Comparison of ENCODE assay signal across 29 cellular contexts in the genomic region with DNA sequence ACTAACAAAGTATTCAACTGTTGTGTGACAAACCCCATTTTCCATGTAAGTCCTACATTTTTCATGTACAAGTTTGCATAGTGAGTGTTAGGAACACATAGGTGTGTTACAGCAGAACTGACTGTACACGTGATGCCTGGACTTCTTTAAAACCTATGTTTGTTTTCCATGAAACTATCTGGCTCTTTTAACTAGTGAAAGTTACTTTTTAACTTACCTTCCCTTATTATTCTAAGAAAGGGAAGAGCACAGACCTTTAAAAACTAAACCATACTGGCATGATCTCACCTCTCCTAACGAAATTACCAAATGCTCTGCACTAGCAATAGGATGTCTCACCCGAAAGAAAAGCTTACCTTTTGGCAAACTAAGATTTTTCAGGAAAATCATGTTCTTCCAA.
"Had no signal": no experiment of that assay in that cellular context is flagged by ENCODE, and none has a peak within 500 bp of the region (broad histone marks: within the 10 kb centered on the region; RNA-seq: fewer than 3 reads in every experiment).

No MANE protein-coding gene starts in this region.

- ATAC-seq: heart right ventricle; lower lobe of right lung; natural killer cell; sciatic nerve; stimulated activated naive CD8-positive, alpha-beta T cell treated with anti-CD3 and anti-CD28 coated beads, Interleukin-15, amount 100 ng/mL, for 72 hours; upper lobe of right lung had no signal

- DNase-seq: colonic mucosa; effector memory CD4-positive, alpha-beta T cell; erythroblast; esophagus squamous epithelium; foreskin melanocyte; glutamatergic neuron; heart right ventricle; hypothalamus; immature natural killer cell; islet precursor cell; left ventricle myocardium inferior; lower lobe of right lung; natural killer cell; pancreas; stimulated activated CD4-positive, alpha-beta T cell treated with anti-CD3 and anti-CD28 coated beads, Interleukin-12 subunit alpha, Interleukin-12 subunit beta, amount 100 ng/mL, for 4 hours; stimulated activated CD4-positive, alpha-beta T cell treated with anti-CD3 and anti-CD28 coated beads, Interleukin-1b, Interleukin-23, amount 100 ng/mL, for 48 hours; stimulated activated CD4-positive, alpha-beta T cell treated with anti-CD3 and anti-CD28 coated beads, Interleukin-4, amount 100 ng/mL, for 1 hour; stimulated activated CD8-positive, alpha-beta memory T cell treated with anti-CD3 and anti-CD28 coated beads, Interleukin-4, amount 100 ng/mL, for 48 hours; stimulated activated naive CD4-positive, alpha-beta T cell; stimulated activated naive CD8-positive, alpha-beta T cell treated with anti-CD3 and anti-CD28 coated beads, Interleukin-15, amount 100 ng/mL, for 72 hours; transverse colon; upper lobe of right lung; uterus had no signal

- H3K36me3 Mint-ChIP-seq: immature natural killer cell, natural killer cell had no signal

- H3K4me1 Mint-ChIP-seq: immature natural killer cell; natural killer cell; neural crest cell; stimulated activated naive CD8-positive, alpha-beta T cell treated with anti-CD3 and anti-CD28 coated beads, Interleukin-15, amount 100 ng/mL, for 72 hours had no signal

- H3K27ac Mint-ChIP-seq: dendritic cell treated with granulocyte-macrophage colony-stimulating factor and Interleukin-4, amounts not matched to agents 40 ng/mL and 50 ng/mL, for 4 days; immature natural killer cell; natural killer cell; stimulated activated naive CD8-positive, alpha-beta T cell treated with anti-CD3 and anti-CD28 coated beads, Interleukin-15, amount 100 ng/mL, for 72 hours had no signal

- H3K9me3 ChIP-seq: colonic mucosa, esophagus squamous epithelium, heart right ventricle, left ventricle myocardium inferior, lower lobe of right lung, neutrophil, pancreas, suprapubic skin, transverse colon, upper lobe of right lung, uterus had no signal

- H3K27me3 Mint-ChIP-seq: dendritic cell treated with granulocyte-macrophage colony-stimulating factor and Interleukin-4, amounts not matched to agents 40 ng/mL and 50 ng/mL, for 4 days; stimulated activated naive CD8-positive, alpha-beta T cell treated with anti-CD3 and anti-CD28 coated beads, Interleukin-15, amount 100 ng/mL, for 72 hours had no signal

- H3K4me3 Mint-ChIP-seq: dendritic cell treated with granulocyte-macrophage colony-stimulating factor and Interleukin-4, amounts not matched to agents 40 ng/mL and 50 ng/mL, for 4 days; immature natural killer cell; natural killer cell; neural crest cell; stimulated activated naive CD8-positive, alpha-beta T cell treated with anti-CD3 and anti-CD28 coated beads, Interleukin-15, amount 100 ng/mL, for 72 hours had no signal

- H3K4me3 ChIP-seq: colonic mucosa, esophagus squamous epithelium, heart right ventricle, left ventricle myocardium inferior, lower lobe of right lung, pancreas, smooth muscle cell, suprapubic skin, transverse colon, upper lobe of right lung, uterus had no signal

- H3K27ac ChIP-seq: colonic mucosa, esophagus squamous epithelium, heart right ventricle, left ventricle myocardium inferior, lower lobe of right lung, neutrophil, pancreas, suprapubic skin, transverse colon, upper lobe of right lung, uterus had no signal

- H3K36me3 ChIP-seq: colonic mucosa, esophagus squamous epithelium, heart right ventricle, left ventricle myocardium inferior, lower lobe of right lung, neutrophil, pancreas, suprapubic skin, transverse colon, upper lobe of right lung, uterus had no signal

- H3K4me1 ChIP-seq: colonic mucosa, esophagus squamous epithelium, heart right ventricle, left ventricle myocardium inferior, lower lobe of right lung, pancreas, suprapubic skin, transverse colon, upper lobe of right lung, uterus had no signal

- H3K27me3 ChIP-seq: colonic mucosa, esophagus squamous epithelium, heart right ventricle, neutrophil, pancreas, suprapubic skin, transverse colon, upper lobe of right lung, uterus had no signal

- H3K9me3 Mint-ChIP-seq: dendritic cell treated with granulocyte-macrophage colony-stimulating factor and Interleukin-4, amounts not matched to agents 40 ng/mL and 50 ng/mL, for 4 days; neural crest cell; stimulated activated naive CD8-positive, alpha-beta T cell treated with anti-CD3 and anti-CD28 coated beads, Interleukin-15, amount 100 ng/mL, for 72 hours had no signal
